Comparison of ENCODE assay signal across 8 cellular contexts in genomic region chr7:44750921-44751571, GRCh38. TPM values are rescaled to one million over a fixed set of nuclear protein-coding genes. Genes with fewer than 3 reads are reported as not detected.
DNase-seq lines count a peak whose midpoint lies in the region; ATAC-seq and TF ChIP-seq lines count a peak whose summit lies in the region.

No MANE protein-coding gene starts in this region.

- H3K36me3 ChIP-seq in right lobe of liver (no peaks in the 10 kb centered on the region), SJCRH30 (no peaks in the 10 kb centered on the region)

- no peaks in the 10 kb centered on the region for H3K9me3 ChIP-seq in right lobe of liver
- H3K9me3 ChIP-seq in SJCRH30 (replicated peaks), result no peaks in the 10 kb centered on the region

- DNase-seq in ELF-1 (ENCODE audit: low read depth, low spot score), result peak; percentile 26
- DNase-seq in activated CD8-positive, alpha-beta memory T cell treated with anti-CD3 and anti-CD28 coated beads for 48 hours (ENCODE audit: low read depth in 2 of 3, low spot score in 2 of 3), result peak in 2 of 3 experiments; percentile 22 to 52
- peak in 2 of 3 donors; percentile 74 to 82 for DNase-seq in right lobe of liver
- DNase-seq in SJCRH30, result no peak
- no peak for DNase-seq in substantia nigra (lab: John Stamatoyannopoulos, UW)
- DNase-seq in sciatic nerve (ENCODE audit: low spot score), result no peak

- 22% methylated on average over 3 of the region's 6 CpGs for WGBS in right lobe of liver (ENCODE audit: insufficient coverage, low coverage, low lambda C conversion rate, missing lambda C conversion rate)

- TF ChIP-seq CTCF in right lobe of liver (IDR thresholded peaks at IDR 0.05), result no peak

- no peak overlapping the region for H3K4me3 ChIP-seq in right lobe of liver
- H3K4me3 ChIP-seq in SJCRH30, result no peak overlapping the region

- intact Hi-C loops in right lobe of liver (cut with DNase I) (no loop called here), sciatic nerve (cut with DNase I) (no loop called here)

- H3K27ac ChIP-seq in right lobe of liver (peak overlapping the region in 1 of 3 donors; percentile 37), SJCRH30 (no peak overlapping the region), substantia nigra (ENCODE audit: low read depth, low read length, poor library complexity, severe bottlenecking) (no peak overlapping the region)

- H3K4me1 ChIP-seq in right lobe of liver (peaks cover 0 to 26% (median 7%) of the 10 kb centered on the region in 4 donors), SJCRH30 (peaks cover under 1% of the 10 kb centered on the region; the same call in 1 of the 2 replicates)

- no peak for TF ChIP-seq POLR2A in right lobe of liver (IDR thresholded peaks at IDR 0.05)

- ATAC-seq in GM21360 (IDR thresholded peaks at IDR 0.05; ENCODE audit: unreplicated experiment) (peak; percentile 48), HG03575 (IDR thresholded peaks at IDR 0.05; ENCODE audit: extremely low read depth, insufficient number of reproducible peaks, low FRiP score, unreplicated experiment) (peak; percentile 54), right lobe of liver (peak in 3 of 4 donors; percentile 17 to 46 (median 46)), sciatic nerve (no peak)

- H3K27me3 ChIP-seq in right lobe of liver (no peaks in the 10 kb centered on the region), SJCRH30 (no peaks in the 10 kb centered on the region)

RNA-seq across cellular contexts. Expression of gene ZMIZ2, which starts 2.4 kb away (rescaled TPM):
- 10 to 100 TPM in 4 of 6 experiments, 1 to 10 TPM in 2; 8.6 to 36.3 (median 28.6) TPM for total RNA-seq in right lobe of liver
- 9.0 and 13.3 TPM in 2 replicates for total RNA-seq in SJCRH30 (2014; rRNA removed; shearing (Covaris generic))
- 92.7 TPM for total RNA-seq in sciatic nerve

RNA-seq across cellular contexts. Expression of gene PPIA, which starts 45.4 kb away (rescaled TPM):
- 1,000 to 10,000 TPM in 2 of 6 experiments, 100 to 1,000 TPM in 4; 530 to 1,528 (median 637) TPM for total RNA-seq in right lobe of liver
- total RNA-seq in SJCRH30 (2014; rRNA removed; shearing (Covaris generic)), result 4,792 and 5,450 TPM in 2 replicates
- 637 TPM for total RNA-seq in sciatic nerve

Comparison
In these comparisons a context has a peak if more than half of its experiments do, and no peak if none do; other contexts are left out.
1. DNase-seq: peak in ELF-1 (single experiment), activated CD8-positive, alpha-beta memory T cell treated with anti-CD3 and anti-CD28 coated beads for 48 hours (2 of 3) and right lobe of liver (2 of 3); none in SJCRH30 (0 of 2), substantia nigra (0 of 49) and sciatic nerve (single experiment).